ENCODE assay signal across 8 cellular contexts in genomic region chr13:51764184-51765141, GRCh38. TPM values are rescaled to one million over a fixed set of nuclear protein-coding genes. Genes with fewer than 3 reads are reported as not detected.
DNase-seq lines count a peak whose midpoint lies in the region; ATAC-seq, FAIRE-seq and TF ChIP-seq lines count a peak whose summit lies in the region.

No MANE protein-coding gene starts in this region.

- no peak for TF ChIP-seq CTCF in bronchial epithelial cell (IDR thresholded peaks at IDR 0.05; ENCODE audit: insufficient read depth, low read length, severe bottlenecking)
- no peak for TF ChIP-seq CTCF in lower leg skin (IDR thresholded peaks at IDR 0.05)
- no peak for TF ChIP-seq CTCF in type B pancreatic cell (conservative IDR thresholded peaks at IDR 0.05)

- H3K4me3 Mint-ChIP-seq in T-helper 2 cell treated with Interferon-gamma antibody and Interleukin-4, amounts not matched to agents 5 μg/mL and 100 μg/mL, for 36 hours: peak overlapping the region; percentile 83
- no peak overlapping the region for H3K4me3 Mint-ChIP-seq in type B pancreatic cell

- DNase-seq in AG08396 (ENCODE audit: low spot score) (peak; percentile 83), bronchial epithelial cell (ENCODE audit: low read depth) (peak; percentile 26), lower leg skin (ENCODE audit: low spot score in 2 of 2) (peak; percentile 88 to 95), type B pancreatic cell (ENCODE audit: extremely low spot score, unreplicated experiment) (no peak)
- peak; percentile 77 for DNase-seq in T-helper 2 cell treated with Interferon-gamma antibody and Interleukin-4, amounts not matched to agents 5 μg/mL and 100 μg/mL, for 36 hours (ENCODE audit: low spot score)
- peak; percentile 27 to 52 (median 48) for DNase-seq in stimulated activated CD4-positive, alpha-beta T cell treated with anti-CD3 and anti-CD28 coated beads, TNF-alpha, amount 100 ng/mL, for 4 hours (ENCODE audit: low read depth in 3 of 3)

- no peak for TF ChIP-seq POLR2A in lower leg skin (IDR thresholded peaks at IDR 0.05)

- H3K4me3 ChIP-seq in bronchial epithelial cell (ENCODE audit: low read depth, low read length): no peak overlapping the region
- H3K4me3 ChIP-seq in lower leg skin (ENCODE audit: low read depth, poor library complexity, severe bottlenecking): no peak overlapping the region

- peak overlapping the region; percentile 83 for H3K27ac Mint-ChIP-seq in T-helper 2 cell treated with Interferon-gamma antibody and Interleukin-4, amounts not matched to agents 5 μg/mL and 100 μg/mL, for 36 hours
- H3K27ac Mint-ChIP-seq in type B pancreatic cell: no peak overlapping the region

- H3K27me3 ChIP-seq in bronchial epithelial cell (ENCODE audit: control insufficient read depth, insufficient read depth, low read length): no peaks in the 10 kb centered on the region

- FAIRE-seq in bronchial epithelial cell (lab: Jason Lieb, UNC): no peak

- no peaks in the 10 kb centered on the region for H3K27me3 Mint-ChIP-seq in T-helper 2 cell treated with Interferon-gamma antibody and Interleukin-4, amounts not matched to agents 5 μg/mL and 100 μg/mL, for 36 hours (ENCODE audit: low read depth)
- H3K27me3 Mint-ChIP-seq in type B pancreatic cell: no peaks in the 10 kb centered on the region

- 58 to 62% methylated on average over 12 of the region's 12 CpGs for WGBS in lower leg skin, 2 donors

- H3K36me3 Mint-ChIP-seq in T-helper 2 cell treated with Interferon-gamma antibody and Interleukin-4, amounts not matched to agents 5 μg/mL and 100 μg/mL, for 36 hours (ENCODE audit: low read depth): peaks cover 5% of the 10 kb centered on the region
- peaks cover 20% of the 10 kb centered on the region for H3K36me3 Mint-ChIP-seq in type B pancreatic cell

- intact Hi-C loops in lower leg skin (cut with DNase I; ENCODE audit: low total_unique reads): no loop called here

- peaks cover 17% of the 10 kb centered on the region for H3K4me1 Mint-ChIP-seq in T-helper 2 cell treated with Interferon-gamma antibody and Interleukin-4, amounts not matched to agents 5 μg/mL and 100 μg/mL, for 36 hours (ENCODE audit: low read depth)
- H3K4me1 Mint-ChIP-seq in type B pancreatic cell (ENCODE audit: unreplicated experiment): peaks cover 4% of the 10 kb centered on the region

- ATAC-seq in GM19035 (IDR thresholded peaks at IDR 0.05; ENCODE audit: unreplicated experiment) (peak; percentile 93), HG03196 (IDR thresholded peaks at IDR 0.05; ENCODE audit: unreplicated experiment) (peak; percentile 77)

- no peaks in the 10 kb centered on the region for H3K9me3 Mint-ChIP-seq in T-helper 2 cell treated with Interferon-gamma antibody and Interleukin-4, amounts not matched to agents 5 μg/mL and 100 μg/mL, for 36 hours
- H3K9me3 Mint-ChIP-seq in type B pancreatic cell: no peaks in the 10 kb centered on the region

- peaks cover 12% of the 10 kb centered on the region for H3K36me3 ChIP-seq in bronchial epithelial cell (ENCODE audit: control insufficient read depth, insufficient read depth, low read length)

RNA-seq across cellular contexts. Expression of gene DHRS12, which starts 39.5 kb away (rescaled TPM):
- 2.4 and 6.0 TPM in 2 replicates for total RNA-seq in bronchial epithelial cell
- total RNA-seq in lower leg skin: 10 to 100 TPM in 2 of 4 donors, 1 to 10 TPM in 2; 7.6 to 11.8 (median 10.3) TPM
- total RNA-seq in type B pancreatic cell (ENCODE audit: low replicate concordance): 10.1 and 11.3 TPM in 2 replicates
